ENCODE assay signal across 1 cellular context in the genomic region with DNA sequence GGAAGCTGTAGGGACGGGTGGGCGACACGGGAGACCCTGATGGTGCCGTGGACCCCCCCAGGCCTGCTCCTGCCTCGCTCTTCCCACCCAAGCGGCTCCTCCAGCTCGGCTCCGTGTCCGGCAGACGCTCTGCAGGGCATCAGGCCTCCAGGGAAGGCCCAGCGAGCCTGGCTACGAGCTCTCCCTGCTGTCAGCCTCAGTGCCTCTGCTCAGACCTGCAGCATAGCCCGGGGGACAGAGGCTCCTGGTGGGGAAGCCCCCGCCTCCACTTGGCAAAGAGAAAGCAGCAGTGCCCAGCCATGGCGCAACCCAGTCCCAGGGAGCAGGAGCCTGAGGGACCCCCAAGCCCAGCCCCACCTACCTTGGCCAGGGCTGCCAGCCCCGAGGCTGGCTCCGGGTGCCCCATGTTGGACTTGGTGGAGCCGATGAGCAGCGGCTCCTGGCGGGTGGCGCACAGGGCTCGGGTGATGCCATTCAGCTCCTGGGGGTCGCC.
TF ChIP-seq lines count a peak whose summit lies in the region.

No MANE protein-coding gene starts in this region.

TF ChIP-seq in K562, 482 proteins besides CTCF, POLR2A, EP300 and RAD21:
- TF ChIP-seq PML (IDR thresholded peaks at IDR 0.05; ENCODE audit: low read length), result 0 out of 2 replicates have a peak, but pooled peaks have one; percentile 7
- no peak for TF ChIP-seq ETV5 (CRISPR knock-in tag; IDR thresholded peaks at IDR 0.05; ENCODE audit: low read depth)
- peak; percentile 33; the same call in 1 of the 2 replicates for TF ChIP-seq SUPT5H (IDR thresholded peaks at IDR 0.05)
- TF ChIP-seq, protein P1, sequence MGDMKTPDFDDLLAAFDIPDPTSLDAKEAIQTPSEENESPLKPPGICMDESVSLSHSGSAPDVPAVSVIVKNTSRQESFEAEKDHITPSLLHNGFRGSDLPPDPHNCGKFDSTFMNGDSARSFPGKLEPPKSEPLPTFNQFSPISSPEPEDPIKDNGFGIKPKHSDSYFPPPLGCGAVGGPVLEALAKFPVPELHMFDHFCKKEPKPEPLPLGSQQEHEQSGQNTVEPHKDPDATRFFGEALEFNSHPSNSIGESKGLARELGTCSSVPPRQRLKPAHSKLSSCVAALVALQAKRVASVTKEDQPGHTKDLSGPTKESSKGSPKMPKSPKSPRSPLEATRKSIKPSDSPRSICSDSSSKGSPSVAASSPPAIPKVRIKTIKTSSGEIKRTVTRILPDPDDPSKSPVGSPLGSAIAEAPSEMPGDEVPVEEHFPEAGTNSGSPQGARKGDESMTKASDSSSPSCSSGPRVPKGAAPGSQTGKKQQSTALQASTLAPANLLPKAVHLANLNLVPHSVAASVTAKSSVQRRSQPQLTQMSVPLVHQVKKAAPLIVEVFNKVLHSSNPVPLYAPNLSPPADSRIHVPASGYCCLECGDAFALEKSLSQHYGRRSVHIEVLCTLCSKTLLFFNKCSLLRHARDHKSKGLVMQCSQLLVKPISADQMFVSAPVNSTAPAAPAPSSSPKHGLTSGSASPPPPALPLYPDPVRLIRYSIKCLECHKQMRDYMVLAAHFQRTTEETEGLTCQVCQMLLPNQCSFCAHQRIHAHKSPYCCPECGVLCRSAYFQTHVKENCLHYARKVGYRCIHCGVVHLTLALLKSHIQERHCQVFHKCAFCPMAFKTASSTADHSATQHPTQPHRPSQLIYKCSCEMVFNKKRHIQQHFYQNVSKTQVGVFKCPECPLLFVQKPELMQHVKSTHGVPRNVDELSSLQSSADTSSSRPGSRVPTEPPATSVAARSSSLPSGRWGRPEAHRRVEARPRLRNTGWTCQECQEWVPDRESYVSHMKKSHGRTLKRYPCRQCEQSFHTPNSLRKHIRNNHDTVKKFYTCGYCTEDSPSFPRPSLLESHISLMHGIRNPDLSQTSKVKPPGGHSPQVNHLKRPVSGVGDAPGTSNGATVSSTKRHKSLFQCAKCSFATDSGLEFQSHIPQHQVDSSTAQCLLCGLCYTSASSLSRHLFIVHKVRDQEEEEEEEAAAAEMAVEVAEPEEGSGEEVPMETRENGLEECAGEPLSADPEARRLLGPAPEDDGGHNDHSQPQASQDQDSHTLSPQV (IDR thresholded peaks at IDR 0.05), result no peak
- TF ChIP-seq MXI1 (IDR thresholded peaks at IDR 0.05; ENCODE audit: low read depth, low read length), result no peak
- peak; percentile 40 for TF ChIP-seq POLR2G (IDR thresholded peaks at IDR 0.05; ENCODE audit: low read depth, low read length)
- peak; percentile 54 for TF ChIP-seq RBM22 (IDR thresholded peaks at IDR 0.05; ENCODE audit: low read depth, low read length, poor library complexity, severe bottlenecking)
- peak; percentile 56 for TF ChIP-seq POLR2AphosphoS5 (IDR thresholded peaks at IDR 0.05; ENCODE audit: control insufficient read depth, insufficient read depth, low read depth, low read length)
- TF ChIP-seq ZFX (CRISPR knock-in tag; IDR thresholded peaks at IDR 0.05), result no peak
- TF ChIP-seq YY1 (IDR thresholded peaks at IDR 0.05; ENCODE audit: borderline replicate concordance in 1 of 3, control insufficient read depth in 1 of 3, extremely low read depth in 1 of 3, insufficient read depth in 3 of 3, insufficient read length in 1 of 3, insufficient replicate concordance in 2 of 3, low read depth in 1 of 3, low read length in 2 of 3), result peak in 1 of 3 experiments; percentile 4
